30 cellular contexts compared by ENCODE assay signal in genomic region chr19:39695759-39696158, GRCh38. TPM values are rescaled to one million over a fixed set of nuclear protein-coding genes. Genes with fewer than 3 reads are reported as not detected.
"Had no signal": no experiment of that assay in that cellular context is flagged by ENCODE, and none has a peak within 500 bp of the region (broad histone marks: within the 10 kb centered on the region; RNA-seq: fewer than 3 reads in every experiment).

No MANE protein-coding gene starts in this region.

- H3K27ac ChIP-seq: stomach, suprapubic skin, testis, thoracic aorta, thyroid gland, tibial artery, tibial nerve, transverse colon, upper lobe of left lung, upper lobe of right lung, uterus, vagina had no signal

- H3K27me3 ChIP-seq: testis, thyroid gland, tibial artery, tibial nerve, upper lobe of left lung, upper lobe of right lung, uterus, vagina had no signal

- H3K4me1 ChIP-seq: stomach, suprapubic skin, testis, thyroid gland, tibial artery, tibial nerve, transverse colon, upper lobe of left lung, upper lobe of right lung, uterus, vagina had no signal

- H3K36me3 ChIP-seq: stomach, suprapubic skin, thoracic aorta, thyroid gland, tibial artery, tibial nerve, transverse colon, upper lobe of left lung, upper lobe of right lung, uterus, vagina had no signal

- H3K4me3 ChIP-seq: stomach, suprapubic skin, testis, thoracic aorta, thyroid gland, tibial artery, tibial nerve, transverse colon, upper lobe of left lung, upper lobe of right lung, uterus, vagina had no signal

- ATAC-seq: stimulated activated effector memory CD8-positive, alpha-beta T cell treated with anti-CD3 and anti-CD28 coated beads, Interleukin-12 subunit alpha, Interleukin-12 subunit beta, amount 100 ng/mL, for 72 hours; stimulated activated memory B cell treated with anti-CD40 and anti-IgM and Interleukin-4, amounts not matched to agents 10 μg/mL and 1 μg/mL and 100 μg/mL, for 72 hours; stimulated activated naive B cell treated with anti-CD40 and anti-IgM and Interleukin-4, amounts not matched to agents 10 μg/mL and 1 μg/mL and 100 μg/mL, for 72 hours; stimulated activated naive CD8-positive, alpha-beta T cell treated with anti-CD3 and anti-CD28 coated beads, Interleukin-15, amount 100 ng/mL, for 72 hours; stimulated activated naive CD8-positive, alpha-beta T cell treated with anti-CD3 and anti-CD28 coated beads, Interleukin-15, Interleukin-2, amounts not matched to agents 100 U/mL and 50 U/mL, for 24 hours; upper lobe of right lung had no signal

- DNase-seq: stimulated activated CD4-positive, alpha-beta T cell treated with anti-CD3 and anti-CD28 coated beads, Interleukin-2, amount 100 ng/mL, for 48 hours; stimulated activated CD4-positive, alpha-beta T cell treated with anti-CD3 and anti-CD28 coated beads, Interleukin-4, amount 100 ng/mL, for 1 hour; stimulated activated CD4-positive, alpha-beta T cell treated with anti-CD3 and anti-CD28 coated beads, Interleukin-4, amount 100 ng/mL, for 24 hours; stimulated activated CD4-positive, alpha-beta T cell treated with anti-CD3 and anti-CD28 coated beads, Interleukin-4, amount 100 ng/mL, for 4 hours; stimulated activated CD8-positive, alpha-beta memory T cell treated with anti-CD3 and anti-CD28 coated beads, Interleukin-4, amount 100 ng/mL, for 48 hours; stimulated activated naive B cell treated with anti-CD40 and anti-IgM and Interleukin-4, amounts not matched to agents 10 μg/mL and 1 μg/mL and 100 μg/mL, for 72 hours; stimulated activated naive CD4-positive, alpha-beta T cell; stimulated activated naive CD4-positive, alpha-beta T cell treated with Interleukin-2 at 50 U/mL for 16 hours; stimulated activated naive CD8-positive, alpha-beta T cell treated with anti-CD3 and anti-CD28 coated beads, Interleukin-15, amount 100 ng/mL, for 72 hours; stimulated activated naive CD8-positive, alpha-beta T cell treated with anti-CD3 and anti-CD28 coated beads, Interleukin-15, Interleukin-2, amounts not matched to agents 100 U/mL and 50 U/mL, for 24 hours; stomach; substantia nigra; testis; thyroid gland; tibial artery; transverse colon; upper lobe of left lung; upper lobe of right lung; uterus had no signal

- FAIRE-seq: urothelium cell line had no signal

- H3K9me3 ChIP-seq: stomach, suprapubic skin, testis, thoracic aorta, thyroid gland, tibial artery, tibial nerve, transverse colon, upper lobe of left lung, upper lobe of right lung, uterus, vagina had no signal

RNA-seq across cellular contexts. Expression of gene LGALS14, which starts 8.5 kb away (rescaled TPM):
- total RNA-seq: stomach, subcutaneous adipose tissue, suprapubic skin, temporal lobe, testis, thoracic aorta, thyroid gland, tibial nerve, transverse colon, upper lobe of left lung, upper lobe of right lung, ureter, urinary bladder, uterus, vagina had no signal
- polyA plus RNA-seq: stomach, urinary bladder had no signal

RNA-seq across cellular contexts. Expression of gene LGALS16, which starts 40.0 kb away (rescaled TPM):
- total RNA-seq: stomach, subcutaneous adipose tissue, suprapubic skin, temporal lobe, testis, thoracic aorta, thyroid gland, tibial nerve, transverse colon, upper lobe of left lung, upper lobe of right lung, ureter, urinary bladder, uterus, vagina had no signal
- polyA plus RNA-seq: stomach, urinary bladder had no signal

RNA-seq across cellular contexts. Expression of gene CLC, which starts 42.1 kb away (rescaled TPM):
- total RNA-seq: subcutaneous adipose tissue, suprapubic skin, temporal lobe, testis, thoracic aorta, thyroid gland, tibial nerve, transverse colon, upper lobe of left lung, upper lobe of right lung, ureter, uterus, vagina had no signal
- polyA plus RNA-seq: urinary bladder had no signal
